Comparison of ENCODE assay signal across 22 cellular contexts in genomic region chr7:13852281-13852968, GRCh38.
DNase-seq lines count a peak whose midpoint lies in the region; ATAC-seq, FAIRE-seq and TF ChIP-seq lines count a peak whose summit lies in the region.
"Had no signal": no experiment of that assay in that cellular context is flagged by ENCODE, and none has a peak within 500 bp of the region (broad histone marks: within the 10 kb centered on the region; RNA-seq: fewer than 3 reads in every experiment).

No MANE protein-coding gene starts in this region.

- TF ChIP-seq CTCF in astrocyte (IDR thresholded peaks at IDR 0.05; ENCODE audit: insufficient read depth, low read depth, low read length): no peak
- no peak for TF ChIP-seq CTCF in foreskin fibroblast (IDR thresholded peaks at IDR 0.05; ENCODE audit: low read depth, low read length)
- TF ChIP-seq CTCF in hepatocyte (IDR thresholded peaks at IDR 0.05; ENCODE audit: poor library complexity): no peak

- H3K4me3 Mint-ChIP-seq in astrocyte (ENCODE audit: unreplicated experiment): no peak overlapping the region
- H3K4me3 Mint-ChIP-seq: activated naive CD8-positive, alpha-beta T cell; activated T-helper 1 cell treated with anti-CD3 and anti-CD28 coated beads, Interleukin-12 subunit alpha, Interleukin-12 subunit beta, Interleukin-2, Interleukin-4 antibody, amounts not matched to agents 30 ng/mL and 10 ng/mL and 1 ng/mL, durations not matched to agents 14 hours and 24 hours and 36 hours; naive thymus-derived CD4-positive, alpha-beta T cell had no signal

- H3K36me3 ChIP-seq in astrocyte (ENCODE audit: insufficient read depth, low read length): no peaks in the 10 kb centered on the region
- H3K36me3 ChIP-seq in hepatocyte (replicated peaks; ENCODE audit: insufficient read depth, low read depth): no peaks in the 10 kb centered on the region

- H3K4me1 Mint-ChIP-seq in astrocyte (ENCODE audit: low read depth, unreplicated experiment): peaks cover 29% of the 10 kb centered on the region

- no peaks in the 10 kb centered on the region for H4K20me1 ChIP-seq in astrocyte (ENCODE audit: insufficient read depth, low read length)
- H4K20me1 ChIP-seq in hepatocyte (ENCODE audit: insufficient read depth, poor library complexity, severe bottlenecking): no peaks in the 10 kb centered on the region

- 89% methylated on average over 8 of the region's 8 CpGs for WGBS in hepatocyte (ENCODE audit: low lambda C conversion rate, missing lambda C conversion rate)

- no peak for FAIRE-seq in astrocyte (lab: Jason Lieb, UNC)
- FAIRE-seq: frontal cortex, GM12892 had no signal

- H3K4me1 ChIP-seq in astrocyte (ENCODE audit: insufficient read depth, low read length) (peaks cover 25% of the 10 kb centered on the region), hepatocyte (ENCODE audit: insufficient read depth) (no peaks in the 10 kb centered on the region)

- H3K27me3 Mint-ChIP-seq in astrocyte (ENCODE audit: low read depth, unreplicated experiment): no peaks in the 10 kb centered on the region
- H3K27me3 Mint-ChIP-seq: activated naive CD8-positive, alpha-beta T cell; brain; naive thymus-derived CD4-positive, alpha-beta T cell had no signal

- peaks cover 3% of the 10 kb centered on the region for H3K9me3 Mint-ChIP-seq in astrocyte (ENCODE audit: unreplicated experiment)
- H3K9me3 Mint-ChIP-seq: activated T-helper 1 cell treated with anti-CD3 and anti-CD28 coated beads, Interleukin-12 subunit alpha, Interleukin-12 subunit beta, Interleukin-2, Interleukin-4 antibody, amounts not matched to agents 30 ng/mL and 10 ng/mL and 1 ng/mL, durations not matched to agents 14 hours and 24 hours and 36 hours; brain had no signal

- ATAC-seq in HG03354 (IDR thresholded peaks at IDR 0.05; ENCODE audit: poor library complexity, severe bottlenecking, unreplicated experiment): no peak
- no peak for ATAC-seq in HG02678 (IDR thresholded peaks at IDR 0.05; ENCODE audit: unreplicated experiment)
- ATAC-seq: naive thymus-derived CD4-positive, alpha-beta T cell had no signal

- H3K27me3 ChIP-seq in astrocyte (ENCODE audit: insufficient read depth, low read length) (no peaks in the 10 kb centered on the region), hepatocyte (no peaks in the 10 kb centered on the region)

- H3K9ac ChIP-seq in astrocyte (ENCODE audit: low read length): no peak overlapping the region

- H3K9me3 ChIP-seq in astrocyte (ENCODE audit: insufficient read depth, low read depth, low read length) (no peaks in the 10 kb centered on the region), hepatocyte (ENCODE audit: low read depth) (no peaks in the 10 kb centered on the region)

- H2AFZ ChIP-seq in astrocyte (ENCODE audit: low read depth, low read length): peak overlapping the region; percentile 14
- no peak overlapping the region for H2AFZ ChIP-seq in hepatocyte

- H3K79me2 ChIP-seq in astrocyte (ENCODE audit: insufficient read depth, low read length) (no peaks in the 10 kb centered on the region), hepatocyte (no peaks in the 10 kb centered on the region)

- H3K4me2 ChIP-seq in astrocyte (ENCODE audit: low read length) (peak overlapping the region; percentile 15), hepatocyte (no peak overlapping the region)

- no peak overlapping the region for H3K27ac ChIP-seq in astrocyte (ENCODE audit: low read depth, low read length)
- no peak overlapping the region for H3K27ac ChIP-seq in hepatocyte

- H3K27ac Mint-ChIP-seq in astrocyte (ENCODE audit: unreplicated experiment): peak overlapping the region; percentile 36
- H3K27ac Mint-ChIP-seq: activated naive CD8-positive, alpha-beta T cell; activated T-helper 1 cell treated with anti-CD3 and anti-CD28 coated beads, Interleukin-12 subunit alpha, Interleukin-12 subunit beta, Interleukin-2, Interleukin-4 antibody, amounts not matched to agents 30 ng/mL and 10 ng/mL and 1 ng/mL, durations not matched to agents 14 hours and 24 hours and 36 hours; naive thymus-derived CD4-positive, alpha-beta T cell had no signal

- no peaks in the 10 kb centered on the region for H3K36me3 Mint-ChIP-seq in astrocyte (ENCODE audit: low read depth, unreplicated experiment)
- H3K36me3 Mint-ChIP-seq: activated naive CD8-positive, alpha-beta T cell; brain; naive thymus-derived CD4-positive, alpha-beta T cell had no signal

- no peaks in the 10 kb centered on the region for H3K9me2 ChIP-seq in hepatocyte (replicated peaks; ENCODE audit: insufficient read depth)

- no peak overlapping the region for H3K4me3 ChIP-seq in astrocyte (ENCODE audit: insufficient read depth, low read depth, low read length)
- H3K4me3 ChIP-seq in foreskin fibroblast (ENCODE audit: low read depth in 1 of 2, low read length in 2 of 2): no peak overlapping the region
- no peak overlapping the region for H3K4me3 ChIP-seq in skeletal muscle cell (ENCODE audit: low read depth, low read length)
- no peak overlapping the region for H3K4me3 ChIP-seq in hepatocyte

- DNase-seq in NCI-H2171 (lab: John Stamatoyannopoulos, UW): peak; percentile 37
- peak; percentile 18 for DNase-seq in astrocyte (ENCODE audit: low read depth)
- DNase-seq in foreskin fibroblast: peak; percentile 50 to 59
- peak; percentile 90 for DNase-seq in skeletal muscle cell (ENCODE audit: low read depth)
- DNase-seq in hepatocyte (ENCODE audit: low spot score): no peak
- DNase-seq: activated CD4-positive, alpha-beta T cell treated with anti-CD3 and anti-CD28 coated beads for 4 hours; AML-193; dermis blood vessel endothelial cell; DMS79 treated with DMSO at 0.1 percent for 48 hours; naive thymus-derived CD4-positive, alpha-beta T cell; NCI-H1105 treated with DMSO at 0.1 percent for 48 hours; OCI-M1; SHP77 treated with DMSO at 0.1 percent for 48 hours; stimulated activated CD4-positive, alpha-beta T cell treated with anti-CD3 and anti-CD28 coated beads, Interleukin-4, amount 100 ng/mL, for 4 hours; T-helper 1 cell had no signal
